In the genomic region with DNA sequence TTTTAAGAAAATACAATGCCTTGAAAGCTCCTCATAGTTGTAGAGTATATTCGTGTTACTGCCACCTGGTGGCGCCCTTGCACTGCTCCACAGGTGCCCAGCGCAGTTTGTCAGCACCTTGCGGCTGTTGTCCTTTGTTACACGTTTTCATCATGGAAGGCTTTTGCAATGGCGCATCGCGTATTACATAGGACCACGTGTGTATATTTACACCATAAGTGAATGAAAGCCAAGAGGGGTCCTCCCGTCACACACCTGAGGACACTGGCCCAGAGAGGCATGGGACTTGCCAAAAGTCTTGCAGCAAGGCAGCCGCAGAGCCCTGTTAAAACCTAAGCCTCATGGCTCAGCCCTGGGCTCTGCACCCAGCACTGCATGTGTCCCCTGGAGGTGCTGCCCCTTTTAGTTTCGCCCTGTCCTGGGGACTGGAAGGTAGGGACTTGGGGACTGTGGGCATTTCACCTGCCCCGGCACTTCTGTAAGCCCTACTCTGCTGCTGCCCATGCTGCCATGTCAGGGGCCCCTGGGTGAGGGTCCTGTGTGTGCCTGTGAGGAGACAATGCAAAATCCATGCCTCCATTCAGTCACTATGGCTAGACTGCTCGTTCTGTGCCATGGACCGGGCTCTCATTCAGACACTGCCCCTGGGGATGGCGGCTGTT, we compare ENCODE assay signal across 8 cellular contexts. TPM values are rescaled to one million over a fixed set of nuclear protein-coding genes. Genes with fewer than 3 reads are reported as not detected.
DNase-seq lines count a peak whose midpoint lies in the region; ATAC-seq and TF ChIP-seq lines count a peak whose summit lies in the region.

No MANE protein-coding gene starts in this region.

- no peak overlapping the region for H3K4me3 ChIP-seq in right atrium auricular region

- POLR2A ChIA-PET in T-cell (lab: Charles Lee): no interaction called here

- CTCF ChIA-PET in T-cell (lab: Charles Lee): interaction anchor here (0.6 to 1.6 kb wide), 7 partner anchors 10 to 48 kb away, joined by 3 to 9 read pairs (median 6); no protein-coding TSS in a partner anchor

- H3K36me3 ChIP-seq in right atrium auricular region: peaks cover 91% of the 10 kb centered on the region

- H3K9me3 ChIP-seq in right atrium auricular region: no peaks in the 10 kb centered on the region

- H3K4me1 Mint-ChIP-seq in T-cell: peaks cover 7 to 8% (median 8%) of the 10 kb centered on the region in 3 donors

- intact Hi-C loops in sciatic nerve (cut with DNase I): loop anchor here (5.0 kb wide), 1 partner anchor 1014 kb away; no protein-coding TSS in a partner anchor

- peaks cover 34% of the 10 kb centered on the region for H3K36me3 Mint-ChIP-seq in T-cell

- H3K27me3 Mint-ChIP-seq in T-cell: no peaks in the 10 kb centered on the region

- peak overlapping the region; percentile 55 to 70 for H3K27ac Mint-ChIP-seq in T-cell

- ATAC-seq in T-cell (replicated peaks in 1 of 4): peak; percentile 60 to 77 (median 71)
- peak; percentile 77 for ATAC-seq in sciatic nerve
- no peak for ATAC-seq in HG03095 (IDR thresholded peaks at IDR 0.05; ENCODE audit: unreplicated experiment)
- ATAC-seq in GM18861 (IDR thresholded peaks at IDR 0.05; ENCODE audit: unreplicated experiment): no peak

- peak; percentile 86 for DNase-seq in GM10266 (ENCODE audit: extremely low spot score)
- DNase-seq in NCI-H128 (lab: John Stamatoyannopoulos, UW; ENCODE audit: unreplicated experiment): peak; percentile 33
- peak; percentile 54 to 79 (median 70) for DNase-seq in T-cell
- peak; percentile 72 for DNase-seq in amniotic epithelial cell (ENCODE audit: low read depth)
- DNase-seq in right atrium auricular region (ENCODE audit: low spot score): peak; percentile 72
- DNase-seq in sciatic nerve (ENCODE audit: low spot score): peak; percentile 80

- H3K27me3 ChIP-seq in right atrium auricular region: no peaks in the 10 kb centered on the region

- peak; percentile 87 for TF ChIP-seq CTCF in GM10266 (IDR thresholded peaks at IDR 0.05; ENCODE audit: control insufficient read depth, insufficient read depth, low read depth, missing control alignments)
- TF ChIP-seq CTCF in right atrium auricular region (IDR thresholded peaks at IDR 0.05): peak; percentile 71 to 93

- no peak overlapping the region for H3K4me3 Mint-ChIP-seq in T-cell

- no peak overlapping the region for H3K27ac ChIP-seq in right atrium auricular region

- H3K9me3 Mint-ChIP-seq in T-cell: no peaks in the 10 kb centered on the region

- peaks cover 0 to 4% of the 10 kb centered on the region in 2 donors for H3K4me1 ChIP-seq in right atrium auricular region

RNA-seq across cellular contexts. Expression of a gene that starts 24.3 kb away (rescaled TPM):
- total RNA-seq in T-cell (100 to 1,000 TPM in 2 of 5 donors, 10 to 100 TPM in 3; 79.3 to 174 (median 99.7) TPM), right atrium auricular region (10 to 100 TPM; 30.3 to 31.1 TPM), sciatic nerve (43.5 TPM)

RNA-seq across cellular contexts. Expression of a gene that starts 52.9 kb away (rescaled TPM):
- total RNA-seq in T-cell (10 to 100 TPM; 58.7 to 97.5 (median 72.6) TPM), right atrium auricular region (10 to 100 TPM in 1 of 2 donors, 1 to 10 TPM in 1; 7.2 to 16.1 TPM), sciatic nerve (31.1 TPM)

Comparison
In these comparisons a context has a peak if more than half of its experiments do, and no peak if none do; other contexts are left out.
1. DNase-seq: peak in every context shown above with its lines; median percentile 86 in GM10266; 80 in sciatic nerve; 72 in amniotic epithelial cell; 72 in right atrium auricular region; 70 in T-cell; 33 in NCI-H128.
2. ATAC-seq: peak in T-cell (4 of 4) and sciatic nerve (single experiment); none in HG03095 (single experiment) and GM18861 (single experiment).